In the genomic region with DNA sequence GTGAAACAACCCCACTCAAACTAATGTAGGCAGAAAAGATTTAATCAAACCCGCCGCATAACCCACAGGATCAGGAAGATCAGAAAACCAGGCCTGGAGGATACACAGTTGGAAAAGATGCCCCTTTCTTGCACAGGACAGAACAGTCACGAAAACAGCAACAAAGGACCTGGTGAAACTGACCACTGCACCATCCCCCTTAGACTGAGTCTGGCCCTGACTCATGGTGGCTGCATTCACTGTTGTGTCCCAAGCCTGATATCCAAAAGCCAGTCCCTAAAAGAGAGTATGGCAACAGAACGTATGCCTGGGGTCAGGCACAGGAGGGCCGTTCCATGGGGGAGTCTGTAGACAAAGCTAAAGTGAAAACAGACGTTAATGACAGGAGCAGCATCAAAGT, we compare ENCODE assay signal across 19 cellular contexts.
"Had no signal": no experiment of that assay in that cellular context is flagged by ENCODE, and none has a peak within 500 bp of the region (broad histone marks: within the 10 kb centered on the region; RNA-seq: fewer than 3 reads in every experiment).

No MANE protein-coding gene starts in this region.

- H3K27me3 ChIP-seq: dorsolateral prefrontal cortex, gastrocnemius medialis, heart right ventricle, pancreas had no signal

- H3K4me3 ChIP-seq: dorsolateral prefrontal cortex, gastrocnemius medialis, heart right ventricle, lung, mucosa of descending colon, pancreas had no signal

- H3K9me3 Mint-ChIP-seq: neural crest cell had no signal

- ATAC-seq: esophagus mucosa; gastrocnemius medialis; left lobe of liver; mucosa of descending colon; naive thymus-derived CD8-positive, alpha-beta T cell; pancreas; right cardiac atrium had no signal

- H3K4me1 ChIP-seq: gastrocnemius medialis, pancreas had no signal

- H3K27me3 Mint-ChIP-seq: central memory CD8-positive, alpha-beta T cell; progenitor cell of endocrine pancreas had no signal

- H3K36me3 ChIP-seq: gastrocnemius medialis, heart right ventricle, pancreas had no signal

- H3K36me3 Mint-ChIP-seq: naive thymus-derived CD8-positive, alpha-beta T cell had no signal

- H3K27ac Mint-ChIP-seq: naive thymus-derived CD8-positive, alpha-beta T cell; progenitor cell of endocrine pancreas had no signal

- H3K9me3 ChIP-seq: gastrocnemius medialis, heart right ventricle, mucosa of descending colon, pancreas had no signal

- H3K4me1 Mint-ChIP-seq: central memory CD8-positive, alpha-beta T cell; naive thymus-derived CD8-positive, alpha-beta T cell; neural crest cell had no signal

- H3K27ac ChIP-seq: dorsolateral prefrontal cortex, gastrocnemius medialis, heart right ventricle, pancreas had no signal

- DNase-seq: cortex of kidney; dorsolateral prefrontal cortex; effector CD8-positive, alpha-beta T cell; gastrocnemius medialis; heart right ventricle; hypothalamus; mucosa of descending colon; naive thymus-derived CD8-positive, alpha-beta T cell; pancreas; right cardiac atrium; stimulated activated CD4-positive, alpha-beta T cell treated with anti-CD3 and anti-CD28 coated beads, Interleukin-4, amount 100 ng/mL, for 24 hours; stimulated activated naive CD4-positive, alpha-beta T cell treated with Interleukin-2 at 50 U/mL for 16 hours; trophoblast cell had no signal

- H3K4me3 Mint-ChIP-seq: central memory CD8-positive, alpha-beta T cell; naive thymus-derived CD8-positive, alpha-beta T cell; neural crest cell had no signal
